ENCODE assay signal across 19 cellular contexts in genomic region chr4:107736037-107736436, GRCh38. TPM values are rescaled to one million over a fixed set of nuclear protein-coding genes. Genes with fewer than 3 reads are reported as not detected.
DNase-seq lines count a peak whose midpoint lies in the region; ATAC-seq, FAIRE-seq and TF ChIP-seq lines count a peak whose summit lies in the region.
"Had no signal": no experiment of that assay in that cellular context is flagged by ENCODE, and none has a peak within 500 bp of the region (broad histone marks: within the 10 kb centered on the region; RNA-seq: fewer than 3 reads in every experiment).

No MANE protein-coding gene starts in this region.

- H3K9me3 Mint-ChIP-seq in activated CD4-positive, alpha-beta T cell treated with anti-CD3 and anti-CD28 coated beads, Interleukin-2, amount 10 ng/mL, durations not matched to agents 24 days and 14 days, result no peaks in the 10 kb centered on the region
- H3K9me3 Mint-ChIP-seq: CD4-positive, alpha-beta memory T cell; HFFc6 had no signal

- H3K4me3 ChIP-seq in HepG2 (replicated peaks in 1 of 3; ENCODE audit: insufficient read depth in 1 of 3, low read depth in 2 of 3, low read length in 3 of 3), result no peak overlapping the region
- H3K4me3 ChIP-seq: adrenal gland, suprapubic skin had no signal

- H3K27ac Mint-ChIP-seq in activated CD4-positive, alpha-beta T cell treated with anti-CD3 and anti-CD28 coated beads, Interleukin-2, amount 10 ng/mL, durations not matched to agents 24 days and 14 days, result no peak overlapping the region
- H3K27ac Mint-ChIP-seq: CD4-positive, alpha-beta memory T cell; HFFc6 had no signal

- peaks cover 2% of the 10 kb centered on the region for H3K27me3 Mint-ChIP-seq in activated CD4-positive, alpha-beta T cell treated with anti-CD3 and anti-CD28 coated beads, Interleukin-2, amount 10 ng/mL, durations not matched to agents 24 days and 14 days
- H3K27me3 Mint-ChIP-seq: CD4-positive, alpha-beta memory T cell had no signal

- TF ChIP-seq POLR2A in HepG2 (IDR thresholded peaks at IDR 0.05; ENCODE audit: insufficient read depth in 1 of 2, low read depth in 2 of 2, low read length in 2 of 2), result no peak

- H2AFZ ChIP-seq in HepG2 (ENCODE audit: low read length), result no peak overlapping the region

- no peak overlapping the region for H3K4me3 Mint-ChIP-seq in activated CD4-positive, alpha-beta T cell treated with anti-CD3 and anti-CD28 coated beads, Interleukin-2, amount 10 ng/mL, durations not matched to agents 24 days and 14 days
- H3K4me3 Mint-ChIP-seq: CD4-positive, alpha-beta memory T cell; HFFc6 had no signal

- CTCF ChIA-PET in HepG2 (lab: Yijun Ruan, JAX; ENCODE audit: low intra/inter-chr PET ratio, low total read pairs), result interaction anchor here (2.2 kb wide), 1 partner anchor 157 kb away, joined by 15 read pairs; no protein-coding TSS in a partner anchor

- FAIRE-seq in HepG2 (lab: Jason Lieb, UNC), result no peak
- FAIRE-seq: keratinocyte, RCC 7860 had no signal

- TF ChIP-seq RAD21 in HepG2 (CRISPR knock-in tag; IDR thresholded peaks at IDR 0.05), result no peak

- no peaks in the 10 kb centered on the region; a peak in 1 of 5 replicates for H3K27me3 ChIP-seq in HepG2 (ENCODE audit: control insufficient read depth in 1 of 2, insufficient read depth in 2 of 2, low read length in 2 of 2)
- H3K27me3 ChIP-seq: adrenal gland, suprapubic skin had no signal

- no peaks in the 10 kb centered on the region for H3K36me3 Mint-ChIP-seq in activated CD4-positive, alpha-beta T cell treated with anti-CD3 and anti-CD28 coated beads, Interleukin-2, amount 10 ng/mL, durations not matched to agents 24 days and 14 days (ENCODE audit: low read depth)
- H3K36me3 Mint-ChIP-seq: CD4-positive, alpha-beta memory T cell had no signal

- H3K4me1 Mint-ChIP-seq in activated CD4-positive, alpha-beta T cell treated with anti-CD3 and anti-CD28 coated beads, Interleukin-2, amount 10 ng/mL, durations not matched to agents 24 days and 14 days, result no peaks in the 10 kb centered on the region
- H3K4me1 Mint-ChIP-seq: CD4-positive, alpha-beta memory T cell had no signal

- no peak for TF ChIP-seq CTCF in HepG2 (CRISPR knock-in tag; IDR thresholded peaks at IDR 0.05)

- H3K27ac ChIP-seq in HepG2 (ENCODE audit: extremely low read length, insufficient read depth, low read length), result no peak overlapping the region
- H3K27ac ChIP-seq: adrenal gland, suprapubic skin had no signal

- peak; percentile 21 for DNase-seq in activated CD4-positive, alpha-beta T cell treated with anti-CD3 and anti-CD28 coated beads, Interleukin-2, amount 10 ng/mL, durations not matched to agents 24 days and 14 days
- DNase-seq in activated CD4-positive, alpha-beta T cell treated with anti-CD3 and anti-CD28 coated beads for 48 hours, result no peak
- no peak for DNase-seq in NCI-H2029 (lab: John Stamatoyannopoulos, UW)
- no peak for DNase-seq in NCI-H510A treated with DMSO at 0.1 percent for 48 hours (lab: John Stamatoyannopoulos, UW)
- no peak for DNase-seq in HepG2 (ENCODE audit: low spot score)
- no peak for DNase-seq in NCI-H748 treated with DMSO at 0.1 percent for 48 hours (lab: John Stamatoyannopoulos, UW)
- DNase-seq: 8988T; adrenal gland; CD4-positive, alpha-beta memory T cell; HFFc6; NCI-H1092 treated with DMSO at 0.1 percent for 48 hours; NCI-H510A; posterior cingulate gyrus; T-helper 1 cell had no signal

- no peaks in the 10 kb centered on the region for H3K9me3 ChIP-seq in HepG2 (ENCODE audit: low read length)
- H3K9me3 ChIP-seq: adrenal gland, suprapubic skin had no signal

- in situ Hi-C loops in HepG2 (cut with HindIII; ENCODE audit: extremely low pct_ligation_motif_present, low pct_unique_long_range_greater_than_20kb), result loop anchor here (5.0 kb wide), 1 partner anchor 159 kb away; no protein-coding TSS in a partner anchor

- POLR2A ChIA-PET in HepG2 (lab: Yijun Ruan, JAX), result interaction anchor here (4.2 kb wide), 1 partner anchor 16 kb away, joined by 23 read pairs; the partner anchor contains the start of gene PAPSS1

- H4K20me1 ChIP-seq in HepG2 (ENCODE audit: insufficient read depth, low read length), result no peaks in the 10 kb centered on the region

- no peak overlapping the region for H3K4me2 ChIP-seq in HepG2 (ENCODE audit: low read depth, low read length)

- H3K36me3 ChIP-seq in HepG2 (replicated peaks in 1 of 2; ENCODE audit: control insufficient read depth in 1 of 2, insufficient read depth in 2 of 2, low read length in 2 of 2), result no peaks in the 10 kb centered on the region
- H3K36me3 ChIP-seq: adrenal gland, suprapubic skin had no signal

- intact Hi-C loops in activated CD4-positive, alpha-beta T cell treated with anti-CD3 and anti-CD28 coated beads, Interleukin-2, amount 10 ng/mL, durations not matched to agents 24 days and 14 days (cut with micrococcal nuclease), result loop anchor here (5.0 kb wide), 1 partner anchor 184 kb away; no protein-coding TSS in a partner anchor
- intact Hi-C loops in HepG2 (cut with micrococcal nuclease; ENCODE audit: unreplicated experiment), result loop anchor here (2.0 to 5.0 kb wide), 3 partner anchors 17 to 84 kb away; no protein-coding TSS in a partner anchor

- 20% methylated on average over 3 of the region's 3 CpGs for WGBS in HepG2 (ENCODE audit: low lambda C conversion rate)

- H3K79me2 ChIP-seq in HepG2 (ENCODE audit: insufficient read depth, low read length), result no peaks in the 10 kb centered on the region

- peaks cover 37% of the 10 kb centered on the region for H3K4me1 ChIP-seq in HepG2 (ENCODE audit: insufficient read depth, low read length)

- no peak overlapping the region for H3K9ac ChIP-seq in HepG2 (ENCODE audit: insufficient read depth, low read depth, low read length)

- no TSS peak for BruUV-seq in HepG2 (replicated peaks; lab: Mats Ljungman, UMichigan)

- ATAC-seq in GM21723 (IDR thresholded peaks at IDR 0.05; ENCODE audit: unreplicated experiment) (peak; percentile 64), HG03095 (IDR thresholded peaks at IDR 0.05; ENCODE audit: unreplicated experiment) (peak; percentile 74), HepG2 (no peak)

- no peak for TF ChIP-seq EP300 in HepG2 (IDR thresholded peaks at IDR 0.05; ENCODE audit: low read depth in 2 of 2, low read length in 2 of 2)
- TF ChIP-seq EP300 in HepG2 (CRISPR knock-in tag; IDR thresholded peaks at IDR 0.05; ENCODE audit: borderline replicate concordance), result no peak

TF ChIP-seq in HepG2, 621 proteins besides CTCF, POLR2A, EP300 and RAD21 (continues in another document):
- no peak for TF ChIP-seq NCOA1 (CRISPR knock-in tag; IDR thresholded peaks at IDR 0.05)
- TF ChIP-seq DDIT3 (CRISPR knock-in tag; IDR thresholded peaks at IDR 0.05), result no peak
- TF ChIP-seq SRSF9 (IDR thresholded peaks at IDR 0.05; ENCODE audit: borderline replicate concordance, insufficient read depth, low read depth, low read length, poor library complexity, severe bottlenecking), result no peak
- TF ChIP-seq ZNF230 (CRISPR knock-in tag; IDR thresholded peaks at IDR 0.05), result no peak
- no peak for TF ChIP-seq DPF2 (CRISPR knock-in tag; IDR thresholded peaks at IDR 0.05; ENCODE audit: borderline replicate concordance, low read depth)
- TF ChIP-seq UBTF (CRISPR knock-in tag; IDR thresholded peaks at IDR 0.05), result no peak
- TF ChIP-seq KMT2A (CRISPR knock-in tag; IDR thresholded peaks at IDR 0.05), result no peak
- no peak for TF ChIP-seq HOXA3 (CRISPR knock-in tag; IDR thresholded peaks at IDR 0.05)

RNA-seq across cellular contexts. Expression of gene PAPSS1, which starts 16.0 kb away (rescaled TPM):
- 31.1 and 31.2 TPM in 2 replicates for total RNA-seq in activated CD4-positive, alpha-beta T cell treated with anti-CD3 and anti-CD28 coated beads, Interleukin-2, amount 10 ng/mL, durations not matched to agents 24 days and 14 days
- 126 and 170 TPM in 2 replicates for total RNA-seq in HepG2 (2016; rRNA removed; fragmentation: Illumina TruSeq; extraction: Trizol)
- 73.6 and 81.4 TPM in 2 replicates for total RNA-seq in HepG2 (2016; cell fraction: cytosol; rRNA removed; fragmentation: Illumina TruSeq; extraction: Trizol; ENCODE audit: low read depth)
- total RNA-seq in HepG2 (2016; cell fraction: insoluble cytoplasmic fraction; rRNA removed; fragmentation: Illumina TruSeq; extraction: Trizol), result 127 and 163 TPM in 2 replicates
- total RNA-seq in HepG2 (2016; cell fraction: membrane; rRNA removed; fragmentation: Illumina TruSeq; extraction: Trizol), result 33.8 and 41.6 TPM in 2 replicates
- total RNA-seq in HepG2 (2016; cell fraction: nucleus; rRNA removed; fragmentation: Illumina TruSeq; extraction: Trizol), result 77.5 and 82.3 TPM in 2 replicates
- polyA plus RNA-seq in HepG2 (2011; rRNA removed), result 71.9 and 105 TPM in 2 replicates
- polyA plus RNA-seq in HepG2 (2011; cell fraction: cytosol; rRNA removed), result 84.4 and 86.8 TPM in 2 replicates
- polyA plus RNA-seq in HepG2 (2011; cell fraction: nucleus; rRNA removed), result 50.7 and 63.9 TPM in 2 replicates
- 64.1 and 73.2 TPM in 2 replicates for polyA plus RNA-seq in HepG2 (2012)
- polyA plus RNA-seq in HepG2 (2016; cell fraction: cytosol; fragmentation: Illumina TruSeq; extraction: Trizol; ENCODE audit: low read depth), result 4.8 and 5.5 TPM in 2 replicates
- polyA plus RNA-seq in HepG2 (2016; cell fraction: insoluble cytoplasmic fraction; fragmentation: Illumina TruSeq; extraction: Trizol; ENCODE audit: low read depth), result 147 and 149 TPM in 2 replicates
- polyA plus RNA-seq in HepG2 (2016; cell fraction: membrane; fragmentation: Illumina TruSeq; extraction: Trizol; ENCODE audit: low read depth), result 9.3 and 13.3 TPM in 2 replicates
- 67.7 and 74.4 TPM in 2 replicates for polyA plus RNA-seq in HepG2 (2016; cell fraction: nucleus; fragmentation: Illumina TruSeq; extraction: Trizol; ENCODE audit: insufficient read depth, low read depth)
- 32.2 and 93.6 TPM in 2 replicates for polyA minus RNA-seq in HepG2 (2011; rRNA and poly(A)+ RNA removed; ENCODE audit: low replicate concordance)
- 53.5 and 55.5 TPM in 2 replicates for polyA minus RNA-seq in HepG2 (2011; cell fraction: cytosol; rRNA and poly(A)+ RNA removed)
- polyA minus RNA-seq in HepG2 (2011; cell fraction: nucleus; rRNA and poly(A)+ RNA removed), result 75.1 and 79.7 TPM in 2 replicates
